In genomic region chr5:79878721-79879336, GRCh38 we compare ENCODE assay signal across 9 cellular contexts.
A peak's percentile ranks its signal among the peaks of the same experiment; 100 is the strongest.
DNase-seq lines count a peak whose midpoint lies in the region; ATAC-seq, FAIRE-seq and TF ChIP-seq lines count a peak whose summit lies in the region.
"Had no signal": no experiment of that assay in that cellular context is flagged by ENCODE, and none has a peak within 500 bp of the region (broad histone marks: within the 10 kb centered on the region; RNA-seq: fewer than 3 reads in every experiment).

No MANE protein-coding gene starts in this region.

- no peaks in the 10 kb centered on the region for H3K9me2 ChIP-seq in Loucy (replicated peaks; ENCODE audit: low read depth, low read length)

- H3K27ac Mint-ChIP-seq in activated T-helper 17 cell treated with anti-CD3 and anti-CD28 coated beads, Interleukin-2, amount 50 U/mL, for 72 hours = no peak overlapping the region
- H3K27ac Mint-ChIP-seq in nephron progenitor cell = no peak overlapping the region

- H3K4me2 ChIP-seq in Loucy (ENCODE audit: low read depth, low read length, poor library complexity, severe bottlenecking) = no peak overlapping the region

- no peak overlapping the region for H3K9ac ChIP-seq in Loucy (ENCODE audit: low read depth, low read length, poor library complexity, severe bottlenecking)

- no peaks in the 10 kb centered on the region for H3F3A ChIP-seq in Loucy (ENCODE audit: low read depth)

- H3K4me1 ChIP-seq in Loucy (ENCODE audit: insufficient read depth, low read length, poor library complexity, severe bottlenecking) = peaks cover 7% of the 10 kb centered on the region

- intact Hi-C loops in sciatic nerve (cut with DNase I) = no loop called here

- TF ChIP-seq CTCF in Loucy (conservative IDR thresholded peaks at IDR 0.05; ENCODE audit: low read length) (peak; percentile 84), nephron progenitor cell (IDR thresholded peaks at IDR 0.05) (peak; percentile 22)

- no peak for FAIRE-seq in frontal cortex (lab: Jason Lieb, UNC)

- H3K9me3 ChIP-seq in Loucy (ENCODE audit: insufficient read depth, low read depth, low read length) = no peaks in the 10 kb centered on the region

- H3K27me3 ChIP-seq in Loucy (ENCODE audit: insufficient read depth, low read length, poor library complexity, severe bottlenecking) = no peaks in the 10 kb centered on the region

- DNase-seq in EH (ENCODE audit: low read depth) (peak; percentile 15), nephron progenitor cell (no peak), frontal cortex (ENCODE audit: low spot score in 2 of 2) (no peak), sciatic nerve (ENCODE audit: low spot score) (no peak)
- DNase-seq: aorta had no signal

- H3K79me2 ChIP-seq in Loucy (ENCODE audit: insufficient read depth, low read length) = no peaks in the 10 kb centered on the region

- no peaks in the 10 kb centered on the region for H3K4me1 Mint-ChIP-seq in activated T-helper 17 cell treated with anti-CD3 and anti-CD28 coated beads, Interleukin-2, amount 50 U/mL, for 72 hours
- peaks cover 18% of the 10 kb centered on the region for H3K4me1 Mint-ChIP-seq in nephron progenitor cell

- H3K4me3 ChIP-seq in Loucy (ENCODE audit: low read length, poor library complexity, severe bottlenecking) = no peak overlapping the region

- H3K36me3 Mint-ChIP-seq in activated T-helper 17 cell treated with anti-CD3 and anti-CD28 coated beads, Interleukin-2, amount 50 U/mL, for 72 hours (ENCODE audit: low read depth) = no peaks in the 10 kb centered on the region
- no peaks in the 10 kb centered on the region for H3K36me3 Mint-ChIP-seq in nephron progenitor cell (ENCODE audit: low read depth)

- no peak overlapping the region for H3K4me3 Mint-ChIP-seq in activated T-helper 17 cell treated with anti-CD3 and anti-CD28 coated beads, Interleukin-2, amount 50 U/mL, for 72 hours
- no peak overlapping the region for H3K4me3 Mint-ChIP-seq in nephron progenitor cell

- H2AFZ ChIP-seq in Loucy (ENCODE audit: low read length) = no peak overlapping the region

- H4K20me1 ChIP-seq in Loucy (ENCODE audit: insufficient read depth, low read length, poor library complexity, severe bottlenecking) = no peaks in the 10 kb centered on the region

- H3K9me3 Mint-ChIP-seq in activated T-helper 17 cell treated with anti-CD3 and anti-CD28 coated beads, Interleukin-2, amount 50 U/mL, for 72 hours = no peaks in the 10 kb centered on the region
- no peaks in the 10 kb centered on the region for H3K9me3 Mint-ChIP-seq in nephron progenitor cell

- no peaks in the 10 kb centered on the region for H3K27me3 Mint-ChIP-seq in activated T-helper 17 cell treated with anti-CD3 and anti-CD28 coated beads, Interleukin-2, amount 50 U/mL, for 72 hours
- H3K27me3 Mint-ChIP-seq in nephron progenitor cell (ENCODE audit: low read depth, poor library complexity) = peaks cover 4% of the 10 kb centered on the region

- no peaks in the 10 kb centered on the region for H3K36me3 ChIP-seq in Loucy (ENCODE audit: insufficient read depth, low read length)

- ATAC-seq in activated T-helper 17 cell treated with anti-CD3 and anti-CD28 coated beads, Interleukin-2, amount 50 U/mL, for 72 hours (replicated peaks) = peak; percentile 60
- ATAC-seq in HG02885 (IDR thresholded peaks at IDR 0.05; ENCODE audit: poor library complexity, unreplicated experiment) (no peak), sciatic nerve (no peak), GM21526 (IDR thresholded peaks at IDR 0.05; ENCODE audit: low FRiP score, unreplicated experiment) (no peak)
